ENCODE assay signal across 3 cellular contexts in genomic region chr11:74824285-74824982, GRCh38.
TF ChIP-seq lines count a peak whose summit lies in the region.

No MANE protein-coding gene starts in this region.

TF ChIP-seq in HepG2, 621 proteins besides CTCF, POLR2A, EP300 and RAD21 (continues in another document):
- TF ChIP-seq FOXC1 (CRISPR knock-in tag; IDR thresholded peaks at IDR 0.05; ENCODE audit: borderline replicate concordance) (no peak), ZNF30 (CRISPR knock-in tag; IDR thresholded peaks at IDR 0.05) (no peak), MAFF (IDR thresholded peaks at IDR 0.05; ENCODE audit: low read depth, low read length) (peak; percentile 83), YEATS2 (CRISPR knock-in tag; IDR thresholded peaks at IDR 0.05; ENCODE audit: borderline replicate concordance) (no peak), MAFK (conservative IDR thresholded peaks at IDR 0.05 in 1 of 2, IDR thresholded peaks at IDR 0.05 in 1 of 2; ENCODE audit: low read length in 2 of 2) (peak; percentile 82 to 83), PPARG (CRISPR knock-in tag; conservative IDR thresholded peaks at IDR 0.05) (no peak), ZBTB40 (IDR thresholded peaks at IDR 0.05) (no peak), ZBTB40 (CRISPR knock-in tag; IDR thresholded peaks at IDR 0.05) (no peak), ELF3 (CRISPR knock-in tag; IDR thresholded peaks at IDR 0.05) (no peak), SOX5 (CRISPR knock-in tag; IDR thresholded peaks at IDR 0.05; ENCODE audit: borderline replicate concordance) (no peak)

TF ChIP-seq in IMR-90, 13 proteins besides CTCF, POLR2A, EP300 and RAD21:
- TF ChIP-seq MAFK (IDR thresholded peaks at IDR 0.05; ENCODE audit: low read depth, low read length) (peak; percentile 84), USF2 (IDR thresholded peaks at IDR 0.05; ENCODE audit: low read depth, low read length) (no peak)

TF ChIP-seq in H1, 55 proteins besides CTCF, POLR2A, EP300 and RAD21:
- TF ChIP-seq MAFK (IDR thresholded peaks at IDR 0.05; ENCODE audit: low read depth, low read length) (0 out of 2 replicates have a peak, but pooled peaks have one; percentile 18), ZNF274 (IDR thresholded peaks at IDR 0.05; ENCODE audit: borderline replicate concordance, extremely low read depth, low read length) (no peak)
